19 cellular contexts compared by ENCODE assay signal in the genomic region with DNA sequence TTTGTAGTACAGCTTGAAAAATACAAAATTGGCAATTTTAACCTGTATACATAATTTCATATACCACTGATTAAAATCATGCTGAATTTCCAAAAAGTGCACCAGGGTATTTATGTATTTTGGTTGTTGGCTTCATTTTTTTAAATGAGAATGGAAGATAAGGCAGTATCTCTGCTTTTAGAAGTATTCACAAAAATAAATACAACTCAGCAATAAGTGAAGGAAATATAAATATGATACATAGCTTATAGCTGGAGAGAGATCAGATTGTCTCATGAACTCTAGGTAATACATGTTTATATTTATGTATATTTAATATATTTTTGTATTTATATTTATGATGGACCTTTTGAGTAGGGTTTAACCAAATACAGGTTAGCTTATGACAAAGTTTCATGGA.
A peak's percentile ranks its signal among the peaks of the same experiment; 100 is the strongest.
DNase-seq lines count a peak whose midpoint lies in the region; ATAC-seq, FAIRE-seq and TF ChIP-seq lines count a peak whose summit lies in the region.
"Had no signal": no experiment of that assay in that cellular context is flagged by ENCODE, and none has a peak within 500 bp of the region (broad histone marks: within the 10 kb centered on the region; RNA-seq: fewer than 3 reads in every experiment).

No MANE protein-coding gene starts in this region.

- H3K9me1 ChIP-seq in K562 (ENCODE audit: control insufficient read depth, insufficient read depth, low read length) = no peaks in the 10 kb centered on the region

- no peaks in the 10 kb centered on the region for H3K9me3 ChIP-seq in CD4-positive, alpha-beta T cell (ENCODE audit: control insufficient read depth, low read length)
- H3K9me3 ChIP-seq in K562 (replicated peaks; ENCODE audit: control insufficient read depth, insufficient read depth, low read depth, low read length) = no peaks in the 10 kb centered on the region
- H3K9me3 ChIP-seq: BE2C had no signal

- no peaks in the 10 kb centered on the region for H3K27me3 Mint-ChIP-seq in activated CD8-positive, alpha-beta T cell treated with anti-CD3 and anti-CD28 coated beads for 36 hours
- no peaks in the 10 kb centered on the region for H3K27me3 Mint-ChIP-seq in activated CD8-positive, alpha-beta T cell treated with anti-CD3 and anti-CD28 coated beads, Interleukin-2, amount 10 ng/mL, durations not matched to agents 7 days and 5 days (ENCODE audit: low read depth)
- H3K27me3 Mint-ChIP-seq in CD4-positive, alpha-beta T cell = no peaks in the 10 kb centered on the region
- no peaks in the 10 kb centered on the region for H3K27me3 Mint-ChIP-seq in naive thymus-derived CD8-positive, alpha-beta T cell
- no peaks in the 10 kb centered on the region for H3K27me3 Mint-ChIP-seq in MCF 10A (ENCODE audit: insufficient read depth, unreplicated experiment)

- no peak for TF ChIP-seq POLR2A in K562 (conservative IDR thresholded peaks at IDR 0.05)

- H3K4me1 ChIP-seq in K562 (replicated peaks in 1 of 2; ENCODE audit: control insufficient read depth in 2 of 2, insufficient read depth in 2 of 2, low read length in 2 of 2) = no peaks in the 10 kb centered on the region
- H3K4me1 ChIP-seq: BE2C had no signal

- no peak for ATAC-seq in activated CD8-positive, alpha-beta T cell treated with anti-CD3 and anti-CD28 coated beads for 36 hours
- ATAC-seq in activated CD8-positive, alpha-beta T cell treated with anti-CD3 and anti-CD28 coated beads, Interleukin-2, amount 10 ng/mL, durations not matched to agents 7 days and 5 days = no peak
- ATAC-seq in CD4-positive, alpha-beta T cell (ENCODE audit: poor library complexity) = no peak
- ATAC-seq in K562 = no peak
- ATAC-seq in naive thymus-derived CD8-positive, alpha-beta T cell = no peak
- ATAC-seq: HepG2, Right ventricle myocardium inferior had no signal

- no peak for FAIRE-seq in K562 (lab: Jason Lieb, UNC)
- FAIRE-seq: A204.1, D721Med, GM12892, HepG2, RCC 7860 had no signal

- in situ Hi-C loops in K562 (cut with MboI) = no loop called here

- no peak for TF ChIP-seq RAD21 in K562 (CRISPR knock-in tag; conservative IDR thresholded peaks at IDR 0.05 in 1 of 2, IDR thresholded peaks at IDR 0.05 in 1 of 2)

- H3K9me3 Mint-ChIP-seq in activated CD8-positive, alpha-beta T cell treated with anti-CD3 and anti-CD28 coated beads for 36 hours = no peaks in the 10 kb centered on the region
- no peaks in the 10 kb centered on the region for H3K9me3 Mint-ChIP-seq in activated CD8-positive, alpha-beta T cell treated with anti-CD3 and anti-CD28 coated beads, Interleukin-2, amount 10 ng/mL, durations not matched to agents 7 days and 5 days (ENCODE audit: insufficient read depth)
- H3K9me3 Mint-ChIP-seq in CD4-positive, alpha-beta T cell = no peaks in the 10 kb centered on the region
- H3K9me3 Mint-ChIP-seq in naive thymus-derived CD8-positive, alpha-beta T cell = no peaks in the 10 kb centered on the region
- H3K9me3 Mint-ChIP-seq in MCF 10A (ENCODE audit: unreplicated experiment) = no peaks in the 10 kb centered on the region

- intact Hi-C loops in activated CD8-positive, alpha-beta T cell treated with anti-CD3 and anti-CD28 coated beads for 36 hours (cut with micrococcal nuclease) = no loop called here
- intact Hi-C loops in CD4-positive, alpha-beta T cell (cut with DNase I, micrococcal nuclease) = loop anchor here in 1 of 2 experiments (5.0 kb wide), 1 partner anchor 1778 kb away; no protein-coding TSS in a partner anchor
- intact Hi-C loops in K562 (cut with micrococcal nuclease) (no loop called here), MCF 10A (cut with micrococcal nuclease) (no loop called here)

- no peak overlapping the region for H3K4me2 ChIP-seq in K562 (ENCODE audit: insufficient read depth, low read length)

- POLR2A ChIA-PET in activated CD8-positive, alpha-beta T cell treated with anti-CD3 and anti-CD28 coated beads for 36 hours (lab: Charles Lee) = no interaction called here
- POLR2A ChIA-PET in activated CD8-positive, alpha-beta T cell treated with anti-CD3 and anti-CD28 coated beads, Interleukin-2, amount 10 ng/mL, durations not matched to agents 7 days and 5 days (lab: Charles Lee) = no interaction called here
- POLR2A ChIA-PET in CD4-positive, alpha-beta T cell (lab: Charles Lee) = interaction anchor here (1.0 kb wide), 1 partner anchor 111 kb away, joined by 3 read pairs; no protein-coding TSS in a partner anchor
- POLR2A ChIA-PET in K562 (lab: Yijun Ruan, JAX) (interaction anchor here (0.9 to 1.2 kb wide), 2 partner anchors 10 to 26 kb away, joined by 3 read pairs; no protein-coding TSS in a partner anchor), MCF 10A (lab: Yijun Ruan, JAX) (interaction anchor here (0.9 kb wide), 1 partner anchor 174 kb away, joined by 3 read pairs; no protein-coding TSS in a partner anchor)
- POLR2A ChIA-PET in naive thymus-derived CD8-positive, alpha-beta T cell (lab: Charles Lee) = no interaction called here

- H3K79me2 ChIP-seq in K562 (ENCODE audit: control insufficient read depth, insufficient read depth, low read length) = 0 out of 3 replicates have a peak, but pooled peaks cover 5% of the 10 kb centered on the region

- CTCF ChIA-PET in activated CD8-positive, alpha-beta T cell treated with anti-CD3 and anti-CD28 coated beads for 36 hours (lab: Charles Lee) = interaction anchor here (1.0 kb wide), 1 partner anchor 16 kb away, joined by 3 read pairs; no protein-coding TSS in a partner anchor
- CTCF ChIA-PET in activated CD8-positive, alpha-beta T cell treated with anti-CD3 and anti-CD28 coated beads, Interleukin-2, amount 10 ng/mL, durations not matched to agents 7 days and 5 days (lab: Charles Lee) = no interaction called here
- CTCF ChIA-PET in CD4-positive, alpha-beta T cell (lab: Charles Lee) = no interaction called here
- CTCF ChIA-PET in K562 (lab: Yijun Ruan, JAX; ENCODE audit: low intra/inter-chr PET ratio) = no interaction called here
- CTCF ChIA-PET in MCF 10A (lab: Yijun Ruan, JAX) = no interaction called here

- BruUV-seq in K562 (replicated peaks; lab: Mats Ljungman, UMichigan) (no TSS peak), MCF 10A (replicated peaks; lab: Mats Ljungman, UMichigan) (no TSS peak)

- TF ChIP-seq CTCF in activated CD8-positive, alpha-beta T cell treated with anti-CD3 and anti-CD28 coated beads for 36 hours (IDR thresholded peaks at IDR 0.05) = no peak
- TF ChIP-seq CTCF in CD4-positive, alpha-beta T cell (IDR thresholded peaks at IDR 0.05) = no peak
- TF ChIP-seq CTCF in K562 (IDR thresholded peaks at IDR 0.05 in 2 of 3, conservative IDR thresholded peaks at IDR 0.05 in 1 of 3; ENCODE audit: insufficient read depth in 2 of 3, low read depth in 1 of 3, low read length in 3 of 3) = no peak
- no peak for TF ChIP-seq CTCF in MCF 10A (IDR thresholded peaks at IDR 0.05; ENCODE audit: unreplicated experiment)

- H3K27ac ChIP-seq in CD4-positive, alpha-beta T cell (ENCODE audit: low read depth, low read length) = peak overlapping the region; percentile 13
- H3K27ac ChIP-seq in K562 (ENCODE audit: extremely low read depth, low read depth, low read length) = no peak overlapping the region

- peaks cover 49% of the 10 kb centered on the region for H3K36me3 Mint-ChIP-seq in activated CD8-positive, alpha-beta T cell treated with anti-CD3 and anti-CD28 coated beads for 36 hours (ENCODE audit: low read depth)
- H3K36me3 Mint-ChIP-seq in activated CD8-positive, alpha-beta T cell treated with anti-CD3 and anti-CD28 coated beads, Interleukin-2, amount 10 ng/mL, durations not matched to agents 7 days and 5 days (ENCODE audit: low read depth) = peaks cover 55% of the 10 kb centered on the region
- H3K36me3 Mint-ChIP-seq in CD4-positive, alpha-beta T cell (ENCODE audit: low read depth) = peaks cover 96% of the 10 kb centered on the region
- peaks cover 0 to 88% (median 11%) of the 10 kb centered on the region in 3 donors for H3K36me3 Mint-ChIP-seq in naive thymus-derived CD8-positive, alpha-beta T cell
- H3K36me3 Mint-ChIP-seq in MCF 10A (ENCODE audit: insufficient read depth, unreplicated experiment) = peaks cover 97% of the 10 kb centered on the region

- H4K20me1 ChIP-seq in K562 (replicated peaks; ENCODE audit: control insufficient read depth, insufficient read depth, low read length) = no peaks in the 10 kb centered on the region

- H3K36me3 ChIP-seq in K562 (ENCODE audit: control insufficient read depth, insufficient read depth, low read length) = peaks cover 77% of the 10 kb centered on the region

- no peak for TF ChIP-seq EP300 in K562 (IDR thresholded peaks at IDR 0.05; ENCODE audit: low read length)

- H3K27me3 ChIP-seq in CD4-positive, alpha-beta T cell (ENCODE audit: control insufficient read depth, insufficient read depth, low read length) = no peaks in the 10 kb centered on the region
- no peaks in the 10 kb centered on the region for H3K27me3 ChIP-seq in K562 (ENCODE audit: control insufficient read depth in 2 of 2, insufficient read depth in 2 of 2, low read length in 2 of 2)
- H3K27me3 ChIP-seq: BE2C had no signal

- peaks cover 42% of the 10 kb centered on the region for H3K4me1 Mint-ChIP-seq in activated CD8-positive, alpha-beta T cell treated with anti-CD3 and anti-CD28 coated beads for 36 hours (ENCODE audit: low read depth)
- peaks cover 16% of the 10 kb centered on the region for H3K4me1 Mint-ChIP-seq in activated CD8-positive, alpha-beta T cell treated with anti-CD3 and anti-CD28 coated beads, Interleukin-2, amount 10 ng/mL, durations not matched to agents 7 days and 5 days (ENCODE audit: low read depth)
- H3K4me1 Mint-ChIP-seq in CD4-positive, alpha-beta T cell (ENCODE audit: low read depth) = peaks cover 32% of the 10 kb centered on the region
- peaks cover 2 to 19% (median 15%) of the 10 kb centered on the region in 4 donors for H3K4me1 Mint-ChIP-seq in naive thymus-derived CD8-positive, alpha-beta T cell
- peaks cover 7% of the 10 kb centered on the region for H3K4me1 Mint-ChIP-seq in MCF 10A (ENCODE audit: insufficient read depth, unreplicated experiment)

- no peak overlapping the region for H3K4me3 Mint-ChIP-seq in activated CD8-positive, alpha-beta T cell treated with anti-CD3 and anti-CD28 coated beads for 36 hours
- H3K4me3 Mint-ChIP-seq in activated CD8-positive, alpha-beta T cell treated with anti-CD3 and anti-CD28 coated beads, Interleukin-2, amount 10 ng/mL, durations not matched to agents 7 days and 5 days = no peak overlapping the region
- H3K4me3 Mint-ChIP-seq in CD4-positive, alpha-beta T cell = no peak overlapping the region
- H3K4me3 Mint-ChIP-seq in naive thymus-derived CD8-positive, alpha-beta T cell = no peak overlapping the region
- no peak overlapping the region for H3K4me3 Mint-ChIP-seq in MCF 10A (ENCODE audit: unreplicated experiment)

- no peak overlapping the region for H3K4me3 ChIP-seq in K562

- peak overlapping the region; percentile 42 for H3K27ac Mint-ChIP-seq in activated CD8-positive, alpha-beta T cell treated with anti-CD3 and anti-CD28 coated beads for 36 hours
- H3K27ac Mint-ChIP-seq in activated CD8-positive, alpha-beta T cell treated with anti-CD3 and anti-CD28 coated beads, Interleukin-2, amount 10 ng/mL, durations not matched to agents 7 days and 5 days = no peak overlapping the region
- peak overlapping the region; percentile 67 for H3K27ac Mint-ChIP-seq in CD4-positive, alpha-beta T cell
- peak overlapping the region in 8 of 10 donors; percentile 7 to 76 (median 44) for H3K27ac Mint-ChIP-seq in naive thymus-derived CD8-positive, alpha-beta T cell
- H3K27ac Mint-ChIP-seq in MCF 10A (ENCODE audit: low read depth, unreplicated experiment) = no peak overlapping the region

- DNase-seq in activated CD8-positive, alpha-beta T cell treated with anti-CD3 and anti-CD28 coated beads for 36 hours = no peak
- no peak for DNase-seq in activated CD8-positive, alpha-beta T cell treated with anti-CD3 and anti-CD28 coated beads, Interleukin-2, amount 10 ng/mL, durations not matched to agents 7 days and 5 days
- DNase-seq in CD4-positive, alpha-beta T cell = no peak
- DNase-seq in K562 (ENCODE audit: extremely low read depth in 1 of 4, low spot score in 3 of 4) (no peak), MCF 10A (ENCODE audit: unreplicated experiment) (no peak), glomerular visceral epithelial cell (ENCODE audit: extremely low spot score) (no peak)
- DNase-seq in naive thymus-derived CD8-positive, alpha-beta T cell = no peak
- DNase-seq: BE2C, KG1, MV-4-11, NCI-H1694 treated with DMSO at 0.1 percent for 48 hours, NCI-H510A, NCI-H774 had no signal

- H3K9ac ChIP-seq in K562 (ENCODE audit: insufficient read depth in 1 of 2, low read depth in 2 of 2, low read length in 2 of 2) = no peak overlapping the region

- H2AFZ ChIP-seq in K562 (ENCODE audit: low read depth, low read length) = no peak overlapping the region

Comparison
In these comparisons a context has a peak if more than half of its experiments do, and no peak if none do; other contexts are left out.
1. H3K27ac Mint-ChIP-seq: peak in activated CD8-positive, alpha-beta T cell treated with anti-CD3 and anti-CD28 coated beads for 36 hours (single experiment), CD4-positive, alpha-beta T cell (single experiment) and naive thymus-derived CD8-positive, alpha-beta T cell (8 of 10); none in activated CD8-positive, alpha-beta T cell treated with anti-CD3 and anti-CD28 coated beads, Interleukin-2, amount 10 ng/mL, durations not matched to agents 7 days and 5 days (single experiment) and MCF 10A (single experiment).
2. POLR2A ChIA-PET loops: an anchor here in CD4-positive, alpha-beta T cell (1.0 kb wide), K562 (0.9 to 1.2 kb wide) and MCF 10A (0.9 kb wide); none called in activated CD8-positive, alpha-beta T cell treated with anti-CD3 and anti-CD28 coated beads for 36 hours, activated CD8-positive, alpha-beta T cell treated with anti-CD3 and anti-CD28 coated beads, Interleukin-2, amount 10 ng/mL, durations not matched to agents 7 days and 5 days and naive thymus-derived CD8-positive, alpha-beta T cell.